Comparison of ENCODE assay signal across 17 cellular contexts in genomic region chr2:26615336-26616031, GRCh38. TPM values are rescaled to one million over a fixed set of nuclear protein-coding genes. Genes with fewer than 3 reads are reported as not detected.
DNase-seq lines count a peak whose midpoint lies in the region; ATAC-seq and TF ChIP-seq lines count a peak whose summit lies in the region.
"Had no signal": no experiment of that assay in that cellular context is flagged by ENCODE, and none has a peak within 500 bp of the region (broad histone marks: within the 10 kb centered on the region; RNA-seq: fewer than 3 reads in every experiment).

No MANE protein-coding gene starts in this region.

- H3K4me3 ChIP-seq in epithelial cell of esophagus (ENCODE audit: low read length) (no peak overlapping the region), sigmoid colon (no peak overlapping the region)
- H3K4me3 ChIP-seq: suprapubic skin had no signal

- peaks cover 0 to 26% (median 20%) of the 10 kb centered on the region in 4 donors for H3K4me1 ChIP-seq in sigmoid colon

- peaks cover 0 to 10% (median 0%) of the 10 kb centered on the region in 3 donors for H3K27me3 ChIP-seq in sigmoid colon

- WGBS in sigmoid colon, 2 donors: 68 to 77% methylated on average over 15 of the region's 15 CpGs

- no peaks in the 10 kb centered on the region for H3K9me3 ChIP-seq in sigmoid colon
- H3K9me3 ChIP-seq: suprapubic skin had no signal

- TF ChIP-seq EP300 in sigmoid colon (IDR thresholded peaks at IDR 0.05): no peak

- no peak overlapping the region for H3K27ac ChIP-seq in sigmoid colon
- H3K27ac ChIP-seq: suprapubic skin had no signal

- intact Hi-C loops in sigmoid colon (cut with DNase I): no loop called here

- peak; percentile 10 for DNase-seq in DMS79 treated with DMSO at 0.1 percent for 48 hours (lab: John Stamatoyannopoulos, UW)
- no peak for DNase-seq in DMS79 (lab: John Stamatoyannopoulos, UW)
- DNase-seq in NCI-H1694 treated with DMSO at 0.1 percent for 48 hours (lab: John Stamatoyannopoulos, UW): peak; percentile 95
- peak; percentile 21 for DNase-seq in epithelial cell of esophagus (ENCODE audit: low read depth)
- peak; percentile 27 for DNase-seq in sigmoid colon
- DNase-seq in NCI-H510A treated with DMSO at 0.1 percent for 48 hours (lab: John Stamatoyannopoulos, UW): no peak
- no peak for DNase-seq in T1000 (lab: John Stamatoyannopoulos, UW)
- DNase-seq: aorta, GOT3 had no signal

- TF ChIP-seq CTCF in epithelial cell of esophagus (IDR thresholded peaks at IDR 0.05; ENCODE audit: insufficient read depth, low read depth, low read length, missing control alignments) (no peak), sigmoid colon (IDR thresholded peaks at IDR 0.05) (no peak)

- H3K36me3 ChIP-seq in sigmoid colon: no peaks in the 10 kb centered on the region
- H3K36me3 ChIP-seq: suprapubic skin had no signal

- no peak for ATAC-seq in HG02870 (IDR thresholded peaks at IDR 0.05; ENCODE audit: unreplicated experiment)
- ATAC-seq: Panc1 had no signal

- TF ChIP-seq POLR2A in sigmoid colon (IDR thresholded peaks at IDR 0.05): no peak

RNA-seq across cellular contexts. Expression of gene CIB4, which starts 25.7 kb away (rescaled TPM):
- total RNA-seq in sigmoid colon: not detected
- not detected for polyA plus RNA-seq in sigmoid colon
- total RNA-seq: A673, endothelial cell of umbilical vein, mucosa of gallbladder, renal cortical epithelial cell, suprapubic skin had no signal
- polyA plus RNA-seq: aorta, endothelial cell of umbilical vein, IgD-negative memory B cell had no signal

Comparison
In these comparisons a context has a peak if more than half of its experiments do, and no peak if none do; other contexts are left out.
1. DNase-seq: peak in DMS79 treated with DMSO at 0.1 percent for 48 hours (single experiment), NCI-H1694 treated with DMSO at 0.1 percent for 48 hours (single experiment), epithelial cell of esophagus (single experiment) and sigmoid colon (single experiment); none in DMS79 (single experiment), NCI-H510A treated with DMSO at 0.1 percent for 48 hours (single experiment) and T1000 (single experiment).